ENCODE assay signal across 13 cellular contexts in genomic region chr17:50781167-50781566, GRCh38. TPM values are rescaled to one million over a fixed set of nuclear protein-coding genes. Genes with fewer than 3 reads are reported as not detected.
A peak's percentile ranks its signal among the peaks of the same experiment; 100 is the strongest.
DNase-seq lines count a peak whose midpoint lies in the region; ATAC-seq and TF ChIP-seq lines count a peak whose summit lies in the region.
"Had no signal": no experiment of that assay in that cellular context is flagged by ENCODE, and none has a peak within 500 bp of the region (broad histone marks: within the 10 kb centered on the region; RNA-seq: fewer than 3 reads in every experiment).

No MANE protein-coding gene starts in this region.

- H3K36me3 ChIP-seq in ACC112 (ENCODE audit: insufficient read depth, low read length) (no peaks in the 10 kb centered on the region), brain microvascular endothelial cell (replicated peaks) (no peaks in the 10 kb centered on the region), mucosa of stomach (ENCODE audit: control insufficient read depth, insufficient read depth, low read length) (no peaks in the 10 kb centered on the region)
- H3K36me3 ChIP-seq in CD8-positive, alpha-beta T cell (ENCODE audit: insufficient read depth, low read length): no peaks in the 10 kb centered on the region
- H3K36me3 ChIP-seq: HAP-1 had no signal

- H3K27me3 ChIP-seq in ACC112 (ENCODE audit: insufficient read depth, low read length) (no peaks in the 10 kb centered on the region), brain microvascular endothelial cell (replicated peaks) (no peaks in the 10 kb centered on the region), mucosa of stomach (ENCODE audit: control insufficient read depth, insufficient read depth, low read length) (peaks cover 3% of the 10 kb centered on the region)
- no peaks in the 10 kb centered on the region for H3K27me3 ChIP-seq in CD8-positive, alpha-beta T cell (ENCODE audit: insufficient read depth, low read length)

- H3K27me3 Mint-ChIP-seq in CD8-positive, alpha-beta T cell (ENCODE audit: low read depth): peaks cover 5% of the 10 kb centered on the region

- intact Hi-C loops in CD8-positive, alpha-beta T cell (cut with DNase I, micrococcal nuclease): loop anchor here (5.0 to 10.0 kb wide), 3 partner anchors 234 to 374 kb away; partner anchors contain the start of genes NME1 (in 2 of the 2) and SPATA20 (in 1 of the 2)

- no peaks in the 10 kb centered on the region for H3K9me3 ChIP-seq in CD8-positive, alpha-beta T cell (ENCODE audit: low read length)
- H3K9me3 ChIP-seq in mucosa of stomach (ENCODE audit: control insufficient read depth, low read length): no peaks in the 10 kb centered on the region
- H3K9me3 ChIP-seq: HAP-1 had no signal

- POLR2A ChIA-PET in CD8-positive, alpha-beta T cell (lab: Charles Lee): no interaction called here

- H3K27ac Mint-ChIP-seq in CD8-positive, alpha-beta T cell: no peak overlapping the region
- H3K27ac Mint-ChIP-seq: endodermal cell had no signal

- peaks cover 29% of the 10 kb centered on the region for H3K4me1 Mint-ChIP-seq in CD8-positive, alpha-beta T cell (ENCODE audit: low read depth)
- H3K4me1 Mint-ChIP-seq: endodermal cell had no signal

- no peaks in the 10 kb centered on the region for H3K9me3 Mint-ChIP-seq in CD8-positive, alpha-beta T cell

- no peaks in the 10 kb centered on the region for H3K36me3 Mint-ChIP-seq in CD8-positive, alpha-beta T cell

- peak overlapping the region; percentile 67 for H3K4me3 Mint-ChIP-seq in CD8-positive, alpha-beta T cell
- H3K4me3 Mint-ChIP-seq: endodermal cell had no signal

- H3K4me1 ChIP-seq in ACC112 (ENCODE audit: control insufficient read depth, insufficient read depth, low read length, unreplicated experiment): no peaks in the 10 kb centered on the region
- H3K4me1 ChIP-seq in CD8-positive, alpha-beta T cell (ENCODE audit: insufficient read depth, low read length): peaks cover 19% of the 10 kb centered on the region
- peaks cover 16% of the 10 kb centered on the region for H3K4me1 ChIP-seq in mucosa of stomach (ENCODE audit: control insufficient read depth, insufficient read depth, low read length)
- H3K4me1 ChIP-seq: HAP-1 had no signal

- in situ Hi-C loops in brain microvascular endothelial cell (cut with HindIII; ENCODE audit: low pct_ligation_motif_present, low sequenced_read_pairs): no loop called here

- no peak for TF ChIP-seq CTCF in CD8-positive, alpha-beta T cell (IDR thresholded peaks at IDR 0.05)
- no peak for TF ChIP-seq CTCF in brain microvascular endothelial cell (IDR thresholded peaks at IDR 0.05; ENCODE audit: low read depth, low read length, missing control alignments)

- CTCF ChIA-PET in CD8-positive, alpha-beta T cell (lab: Charles Lee): interaction anchor here (1.8 kb wide), 1 partner anchor 71 kb away, joined by 10 read pairs; no protein-coding TSS in a partner anchor

- H3K27ac ChIP-seq in ACC112 (ENCODE audit: low read depth, low read length) (no peak overlapping the region), brain microvascular endothelial cell (no peak overlapping the region)
- H3K27ac ChIP-seq in CD8-positive, alpha-beta T cell (ENCODE audit: low read depth, low read length): no peak overlapping the region

- ATAC-seq in CD8-positive, alpha-beta T cell: no peak
- ATAC-seq in HG03439 (IDR thresholded peaks at IDR 0.05; ENCODE audit: unreplicated experiment) (no peak), GM19467 (IDR thresholded peaks at IDR 0.05; ENCODE audit: unreplicated experiment) (no peak)

- H3K79me2 ChIP-seq in ACC112 (ENCODE audit: control insufficient read depth, insufficient read depth, low read length, unreplicated experiment): no peaks in the 10 kb centered on the region

- peak overlapping the region; percentile 34 for H3K9ac ChIP-seq in mucosa of stomach (ENCODE audit: low read length)

- H2AFZ ChIP-seq in ACC112 (ENCODE audit: low read length, unreplicated experiment): peak overlapping the region; percentile 91

- no peak for DNase-seq in CD8-positive, alpha-beta T cell
- no peak for DNase-seq in brain microvascular endothelial cell
- DNase-seq in GDM1 (lab: John Stamatoyannopoulos, UW): no peak
- DNase-seq in effector CD8-positive, alpha-beta T cell (lab: John Stamatoyannopoulos, UW): no peak
- DNase-seq: endodermal cell, SHP77, small intestine had no signal

- H3K4me3 ChIP-seq in ACC112 (ENCODE audit: low read depth, low read length): peak overlapping the region; percentile 81
- no peak overlapping the region for H3K4me3 ChIP-seq in CD8-positive, alpha-beta T cell (ENCODE audit: low read depth, low read length)
- peak overlapping the region; percentile 12 for H3K4me3 ChIP-seq in brain microvascular endothelial cell (ENCODE audit: low read depth, low read length)
- no peak overlapping the region for H3K4me3 ChIP-seq in mucosa of stomach (ENCODE audit: low read length)
- H3K4me3 ChIP-seq: HAP-1 had no signal

RNA-seq across cellular contexts. Expression of gene ANKRD40CL, which starts 13.8 kb away (rescaled TPM):
- not detected for total RNA-seq in CD8-positive, alpha-beta T cell
- total RNA-seq: endodermal cell had no signal

RNA-seq across cellular contexts. Expression of gene WFIKKN2, which starts 54.2 kb away (rescaled TPM):
- total RNA-seq in CD8-positive, alpha-beta T cell: not detected
- total RNA-seq: mononuclear cell had no signal

Comparison
In these comparisons a context has a peak if more than half of its experiments do, and no peak if none do; other contexts are left out.
1. H3K4me3 ChIP-seq: peak in ACC112 (single experiment) and brain microvascular endothelial cell (single experiment); none in CD8-positive, alpha-beta T cell (single experiment) and mucosa of stomach (single experiment).